ENCODE assay signal across 29 cellular contexts in genomic region chr1:112312879-112313278, GRCh38.
"Had no signal": no experiment of that assay in that cellular context is flagged by ENCODE, and none has a peak within 500 bp of the region (broad histone marks: within the 10 kb centered on the region; RNA-seq: fewer than 3 reads in every experiment).

No MANE protein-coding gene starts in this region.

- H3K27ac ChIP-seq: left lung, lower lobe of right lung, ovary, right atrium auricular region, right lobe of liver, stomach, thoracic aorta, tibial artery, upper lobe of right lung had no signal

- H3K4me2 ChIP-seq: smooth muscle cell had no signal

- H3K4me1 ChIP-seq: right atrium auricular region, right lobe of liver had no signal

- H3K27ac Mint-ChIP-seq: immature natural killer cell; natural killer cell; nephron progenitor cell; progenitor cell of endocrine pancreas; stimulated activated naive B cell treated with anti-CD40 and anti-IgM and Interleukin-4, amounts not matched to agents 10 μg/mL and 1 μg/mL and 100 μg/mL, for 72 hours had no signal

- H3K4me3 ChIP-seq: left lung, lower lobe of right lung, ovary, right atrium auricular region, right lobe of liver, smooth muscle cell, stomach, thoracic aorta, tibial artery, upper lobe of right lung had no signal

- H3K9me3 ChIP-seq: left lung, lower lobe of right lung, ovary, right atrium auricular region, right lobe of liver, stomach, thoracic aorta, tibial artery, upper lobe of right lung had no signal

- FAIRE-seq: islet of Langerhans, kidney, urothelium cell line had no signal

- H3K27me3 ChIP-seq: ovary, right atrium auricular region, right lobe of liver, upper lobe of right lung had no signal

- H3K36me3 ChIP-seq: left lung, lower lobe of right lung, ovary, right atrium auricular region, right lobe of liver, stomach, thoracic aorta, tibial artery, upper lobe of right lung had no signal

- H3K4me3 Mint-ChIP-seq: immature natural killer cell; naive B cell; natural killer cell; nephron progenitor cell; stimulated activated naive B cell treated with anti-CD40 and anti-IgM and Interleukin-4, amounts not matched to agents 10 μg/mL and 1 μg/mL and 100 μg/mL, for 72 hours had no signal

- DNase-seq: hypothalamus; immature natural killer cell; kidney; left colon; lower lobe of right lung; mammary epithelial cell; mesenchymal stem cell; naive B cell; natural killer cell; nephron progenitor cell; ovary; right lobe of liver; stimulated activated CD4-positive, alpha-beta T cell treated with anti-CD3 and anti-CD28 coated beads, Interleukin-12 subunit alpha, Interleukin-12 subunit beta, amount 100 ng/mL, for 4 hours; stimulated activated CD4-positive, alpha-beta T cell treated with anti-CD3 and anti-CD28 coated beads, Interleukin-15, amount 100 ng/mL, for 24 hours; stimulated activated CD4-positive, alpha-beta T cell treated with anti-CD3 and anti-CD28 coated beads, Interleukin-2, amount 100 ng/mL, for 24 hours; stimulated activated CD4-positive, alpha-beta T cell treated with anti-CD3 and anti-CD28 coated beads, Interleukin-4, amount 100 ng/mL, for 1 hour; stimulated activated naive B cell treated with anti-CD40 and anti-IgM and Interleukin-4, amounts not matched to agents 10 μg/mL and 1 μg/mL and 100 μg/mL, for 72 hours; stimulated activated naive CD8-positive, alpha-beta T cell treated with anti-CD3 and anti-CD28 coated beads, Interleukin-15, Interleukin-2, amounts not matched to agents 100 U/mL and 50 U/mL, for 24 hours; stomach; tibial artery; trophoblast cell; upper lobe of right lung had no signal

- H3K4me1 Mint-ChIP-seq: immature natural killer cell; natural killer cell; stimulated activated naive B cell treated with anti-CD40 and anti-IgM and Interleukin-4, amounts not matched to agents 10 μg/mL and 1 μg/mL and 100 μg/mL, for 72 hours had no signal

- H3K36me3 Mint-ChIP-seq: immature natural killer cell; naive B cell; natural killer cell; stimulated activated naive B cell treated with anti-CD40 and anti-IgM and Interleukin-4, amounts not matched to agents 10 μg/mL and 1 μg/mL and 100 μg/mL, for 72 hours had no signal

- H3K9me3 Mint-ChIP-seq: immature natural killer cell; natural killer cell; nephron progenitor cell; stimulated activated naive B cell treated with anti-CD40 and anti-IgM and Interleukin-4, amounts not matched to agents 10 μg/mL and 1 μg/mL and 100 μg/mL, for 72 hours had no signal
